1 cellular context compared by ENCODE assay signal in the genomic region with DNA sequence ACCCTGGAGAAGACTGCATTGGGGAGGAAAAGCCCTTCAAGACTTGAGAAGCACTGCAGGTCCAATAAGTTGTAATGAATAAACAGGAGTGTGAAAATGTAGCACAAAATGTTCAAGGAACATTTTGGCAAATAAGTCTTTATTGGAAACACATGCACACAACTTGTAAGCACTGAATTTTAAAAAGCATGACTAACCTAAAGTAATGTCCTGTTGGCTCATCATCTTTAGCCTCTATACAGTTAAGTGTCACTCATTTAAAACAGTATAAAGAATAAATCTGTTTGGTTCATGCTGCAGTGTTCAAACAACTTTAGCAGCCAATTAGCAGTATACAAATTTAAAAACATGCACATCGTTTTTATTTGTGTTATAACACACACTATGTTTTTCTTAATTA.
A peak's percentile ranks its signal among the peaks of the same experiment; 100 is the strongest.
TF ChIP-seq lines count a peak whose summit lies in the region.

No MANE protein-coding gene starts in this region.

TF ChIP-seq in SK-N-SH, 30 proteins besides CTCF, POLR2A, EP300 and RAD21 (continued from another document):
- TF ChIP-seq, protein P1, sequence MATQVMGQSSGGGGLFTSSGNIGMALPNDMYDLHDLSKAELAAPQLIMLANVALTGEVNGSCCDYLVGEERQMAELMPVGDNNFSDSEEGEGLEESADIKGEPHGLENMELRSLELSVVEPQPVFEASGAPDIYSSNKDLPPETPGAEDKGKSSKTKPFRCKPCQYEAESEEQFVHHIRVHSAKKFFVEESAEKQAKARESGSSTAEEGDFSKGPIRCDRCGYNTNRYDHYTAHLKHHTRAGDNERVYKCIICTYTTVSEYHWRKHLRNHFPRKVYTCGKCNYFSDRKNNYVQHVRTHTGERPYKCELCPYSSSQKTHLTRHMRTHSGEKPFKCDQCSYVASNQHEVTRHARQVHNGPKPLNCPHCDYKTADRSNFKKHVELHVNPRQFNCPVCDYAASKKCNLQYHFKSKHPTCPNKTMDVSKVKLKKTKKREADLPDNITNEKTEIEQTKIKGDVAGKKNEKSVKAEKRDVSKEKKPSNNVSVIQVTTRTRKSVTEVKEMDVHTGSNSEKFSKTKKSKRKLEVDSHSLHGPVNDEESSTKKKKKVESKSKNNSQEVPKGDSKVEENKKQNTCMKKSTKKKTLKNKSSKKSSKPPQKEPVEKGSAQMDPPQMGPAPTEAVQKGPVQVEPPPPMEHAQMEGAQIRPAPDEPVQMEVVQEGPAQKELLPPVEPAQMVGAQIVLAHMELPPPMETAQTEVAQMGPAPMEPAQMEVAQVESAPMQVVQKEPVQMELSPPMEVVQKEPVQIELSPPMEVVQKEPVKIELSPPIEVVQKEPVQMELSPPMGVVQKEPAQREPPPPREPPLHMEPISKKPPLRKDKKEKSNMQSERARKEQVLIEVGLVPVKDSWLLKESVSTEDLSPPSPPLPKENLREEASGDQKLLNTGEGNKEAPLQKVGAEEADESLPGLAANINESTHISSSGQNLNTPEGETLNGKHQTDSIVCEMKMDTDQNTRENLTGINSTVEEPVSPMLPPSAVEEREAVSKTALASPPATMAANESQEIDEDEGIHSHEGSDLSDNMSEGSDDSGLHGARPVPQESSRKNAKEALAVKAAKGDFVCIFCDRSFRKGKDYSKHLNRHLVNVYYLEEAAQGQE (IDR thresholded peaks at IDR 0.05; ENCODE audit: low read depth, low read length): no peak
- TF ChIP-seq TEAD4 (IDR thresholded peaks at IDR 0.05; ENCODE audit: borderline replicate concordance, insufficient read depth): no peak
- TF ChIP-seq YY1 (IDR thresholded peaks at IDR 0.05; ENCODE audit: low read depth): no peak
- no peak for TF ChIP-seq RCOR1 (IDR thresholded peaks at IDR 0.05; ENCODE audit: low read length)
- no peak for TF ChIP-seq GABPA (IDR thresholded peaks at IDR 0.05; ENCODE audit: low read depth)
- TF ChIP-seq GATA2 (CRISPR knock-in tag; IDR thresholded peaks at IDR 0.05): no peak
- peak; percentile 20; the same call in 1 of the 2 replicates for TF ChIP-seq JUND (IDR thresholded peaks at IDR 0.05)
- TF ChIP-seq, protein P2, sequence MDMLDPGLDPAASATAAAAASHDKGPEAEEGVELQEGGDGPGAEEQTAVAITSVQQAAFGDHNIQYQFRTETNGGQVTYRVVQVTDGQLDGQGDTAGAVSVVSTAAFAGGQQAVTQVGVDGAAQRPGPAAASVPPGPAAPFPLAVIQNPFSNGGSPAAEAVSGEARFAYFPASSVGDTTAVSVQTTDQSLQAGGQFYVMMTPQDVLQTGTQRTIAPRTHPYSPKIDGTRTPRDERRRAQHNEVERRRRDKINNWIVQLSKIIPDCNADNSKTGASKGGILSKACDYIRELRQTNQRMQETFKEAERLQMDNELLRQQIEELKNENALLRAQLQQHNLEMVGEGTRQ (IDR thresholded peaks at IDR 0.05; ENCODE audit: borderline replicate concordance, low read depth, low read length): no peak
- 0 out of 2 replicates have a peak, but pooled peaks have one; percentile 21 for TF ChIP-seq POLR2AphosphoS5 (IDR thresholded peaks at IDR 0.05; ENCODE audit: low read depth, low read length)
- no peak for TF ChIP-seq NRF1 (IDR thresholded peaks at IDR 0.05; ENCODE audit: low read depth, low read length)
- no peak for TF ChIP-seq SIN3A (IDR thresholded peaks at IDR 0.05; ENCODE audit: borderline replicate concordance, low read depth, low read length)
- TF ChIP-seq FOSL2 (IDR thresholded peaks at IDR 0.05; ENCODE audit: borderline replicate concordance, low read depth): peak; percentile 52; the same call in 1 of the 2 replicates
- TF ChIP-seq TCF12 (IDR thresholded peaks at IDR 0.05): peak; percentile 92
- no peak for TF ChIP-seq EZH2phosphoT487 (IDR thresholded peaks at IDR 0.05; ENCODE audit: borderline replicate concordance, low read depth)
- TF ChIP-seq MXI1 (IDR thresholded peaks at IDR 0.05; ENCODE audit: low read depth, low read length): no peak
- TF ChIP-seq FOXM1 (IDR thresholded peaks at IDR 0.05; ENCODE audit: low read depth): peak; percentile 93
